In the genomic region with DNA sequence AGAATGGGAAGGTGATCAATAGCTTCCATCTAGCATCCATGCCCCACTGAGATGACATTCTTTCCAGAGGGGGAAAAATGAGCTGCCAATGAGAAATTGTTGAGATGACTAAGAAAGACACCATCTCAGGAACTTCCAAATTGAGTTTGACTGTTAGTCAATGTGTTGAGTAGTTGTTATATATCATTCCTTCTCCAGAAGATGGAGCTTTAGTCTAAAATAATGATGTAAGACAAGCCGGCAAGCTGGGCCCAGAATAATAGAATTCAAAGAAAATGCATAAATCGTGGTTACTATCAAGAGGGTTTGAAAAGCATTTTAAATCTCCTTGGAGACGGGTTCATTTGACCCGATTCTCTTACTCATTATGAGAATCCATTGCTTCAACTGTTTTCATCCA, we compare ENCODE assay signal across 9 cellular contexts.
A peak's percentile ranks its signal among the peaks of the same experiment; 100 is the strongest.
DNase-seq lines count a peak whose midpoint lies in the region; ATAC-seq and TF ChIP-seq lines count a peak whose summit lies in the region.
"Had no signal": no experiment of that assay in that cellular context is flagged by ENCODE, and none has a peak within 500 bp of the region (broad histone marks: within the 10 kb centered on the region; RNA-seq: fewer than 3 reads in every experiment).

No MANE protein-coding gene starts in this region.

- no peak overlapping the region for H3K4me3 Mint-ChIP-seq in activated T-cell treated with anti-CD3 and anti-CD28 coated beads, Interleukin-2, amount 50 U/mL, for 24 hours

- intact Hi-C loops in psoas muscle (cut with DNase I): loop anchor here in 1 of 2 donors (5.0 kb wide), 1 partner anchor 192 kb away; no protein-coding TSS in a partner anchor

- H3K4me3 ChIP-seq in GM06990 (replicated peaks; ENCODE audit: low read depth, low read length) (no peak overlapping the region), astrocyte of the spinal cord (ENCODE audit: low read depth, low read length) (no peak overlapping the region), psoas muscle (no peak overlapping the region)

- no peaks in the 10 kb centered on the region for H3K27me3 Mint-ChIP-seq in activated T-cell treated with anti-CD3 and anti-CD28 coated beads, Interleukin-2, amount 50 U/mL, for 24 hours

- no peaks in the 10 kb centered on the region for H3K9me3 Mint-ChIP-seq in activated T-cell treated with anti-CD3 and anti-CD28 coated beads, Interleukin-2, amount 50 U/mL, for 24 hours

- 37 to 54% (median 41%) methylated on average over 4 of the region's 4 CpGs for WGBS in psoas muscle, 3 donors

- H3K27ac Mint-ChIP-seq in activated T-cell treated with anti-CD3 and anti-CD28 coated beads, Interleukin-2, amount 50 U/mL, for 24 hours: no peak overlapping the region

- H3K27me3 ChIP-seq in GM06990 (replicated peaks; ENCODE audit: control insufficient read depth, insufficient read depth, low read length) (no peaks in the 10 kb centered on the region), psoas muscle (ENCODE audit: insufficient read depth in 3 of 3, low read length in 2 of 3) (no peaks in the 10 kb centered on the region)

- ATAC-seq in psoas muscle: no peak

- peaks cover 22% of the 10 kb centered on the region for H3K4me1 Mint-ChIP-seq in activated T-cell treated with anti-CD3 and anti-CD28 coated beads, Interleukin-2, amount 50 U/mL, for 24 hours (ENCODE audit: low read depth)

- TF ChIP-seq CTCF in GM06990 (IDR thresholded peaks at IDR 0.05; ENCODE audit: insufficient read depth, low read length, poor library complexity, severe bottlenecking): peak; percentile 8
- no peak for TF ChIP-seq CTCF in astrocyte of the spinal cord (IDR thresholded peaks at IDR 0.05; ENCODE audit: low read depth, low read length)
- TF ChIP-seq CTCF in psoas muscle (IDR thresholded peaks at IDR 0.05): no peak

- H3K27ac ChIP-seq in psoas muscle: no peak overlapping the region

- H3K36me3 Mint-ChIP-seq in activated T-cell treated with anti-CD3 and anti-CD28 coated beads, Interleukin-2, amount 50 U/mL, for 24 hours (ENCODE audit: low read depth): no peaks in the 10 kb centered on the region

- no peaks in the 10 kb centered on the region for H3K9me3 ChIP-seq in psoas muscle

- H3K36me3 ChIP-seq in GM06990 (ENCODE audit: control insufficient read depth, insufficient read depth, low read length) (no peaks in the 10 kb centered on the region), psoas muscle (ENCODE audit: insufficient read depth in 1 of 2, low read depth in 1 of 2) (no peaks in the 10 kb centered on the region)

- DNase-seq in GM06990 (ENCODE audit: extremely low read depth, insufficient read length) (no peak), Kasumi-1 (lab: John Stamatoyannopoulos, UW) (peak; percentile 10 to 27), astrocyte of the spinal cord (ENCODE audit: low read depth, low spot score) (peak; percentile 16), myocyte (ENCODE audit: low read depth) (peak; percentile 6), NCI-H345 treated with DMSO at 0.1 percent for 48 hours (lab: John Stamatoyannopoulos, UW; ENCODE audit: unreplicated experiment) (no peak), psoas muscle (no peak), T1000 (lab: John Stamatoyannopoulos, UW) (no peak)
- DNase-seq in activated T-cell treated with anti-CD3 and anti-CD28 coated beads, Interleukin-2, amount 50 U/mL, for 24 hours: no peak
- DNase-seq: cortex of kidney had no signal

- no peaks in the 10 kb centered on the region for H3K4me1 ChIP-seq in psoas muscle

- in situ Hi-C loops in astrocyte of the spinal cord (cut with HindIII; ENCODE audit: low sequenced_read_pairs): no loop called here

Comparison
In these comparisons a context has a peak if more than half of its experiments do, and no peak if none do; other contexts are left out.
1. DNase-seq: peak in Kasumi-1 (2 of 2), astrocyte of the spinal cord (single experiment) and myocyte (single experiment); none in GM06990 (single experiment), activated T-cell treated with anti-CD3 and anti-CD28 coated beads, Interleukin-2, amount 50 U/mL, for 24 hours (single experiment), NCI-H345 treated with DMSO at 0.1 percent for 48 hours (single experiment), psoas muscle (0 of 2) and T1000 (single experiment).